ENCODE assay signal across 8 cellular contexts in genomic region chr1:51237714-51238403, GRCh38. TPM values are rescaled to one million over a fixed set of nuclear protein-coding genes. Genes with fewer than 3 reads are reported as not detected.
DNase-seq lines count a peak whose midpoint lies in the region; ATAC-seq and TF ChIP-seq lines count a peak whose summit lies in the region.

No MANE protein-coding gene starts in this region.

- POLR2A ChIA-PET in PC-9 (lab: Charles Lee; ENCODE audit: unreplicated experiment): interaction anchor here (0.5 kb wide), 1 partner anchor 644 kb away, joined by 11 read pairs; no protein-coding TSS in a partner anchor

- intact Hi-C loops in PC-9 (cut with micrococcal nuclease; ENCODE audit: unreplicated experiment): loop anchor here (2.0 kb wide), 2 partner anchors 59 to 641 kb away; partner anchors contain the start of gene NRDC

- H3K9me3 ChIP-seq in PC-9 (ENCODE audit: insufficient read depth, low read depth): no peaks in the 10 kb centered on the region

- TF ChIP-seq CTCF in GM23338 (conservative IDR thresholded peaks at IDR 0.05; ENCODE audit: low read depth in 2 of 2) (no peak), PC-9 (conservative IDR thresholded peaks at IDR 0.05) (no peak), foreskin keratinocyte (conservative IDR thresholded peaks at IDR 0.05) (no peak)

- H3K4me1 ChIP-seq in GM23338 (ENCODE audit: insufficient read depth) (peaks cover 35% of the 10 kb centered on the region), PC-9 (replicated peaks; ENCODE audit: insufficient read depth) (peaks cover 50% of the 10 kb centered on the region), foreskin keratinocyte (no peaks in the 10 kb centered on the region)

- H3F3A ChIP-seq in GM23338 (replicated peaks; ENCODE audit: low read depth) (no peaks in the 10 kb centered on the region), PC-9 (ENCODE audit: insufficient read depth, low read depth) (peaks cover 24% of the 10 kb centered on the region)

- DNase-seq in GM23338 (ENCODE audit: low spot score) (peak; percentile 12), PC-9 (peak in 1 of 2 experiments; percentile 58), foreskin keratinocyte (peak in 1 of 2 donors; percentile 40), NCI-H187 treated with DMSO at 0.1 percent for 48 hours (lab: John Stamatoyannopoulos, UW) (no peak)

- no peaks in the 10 kb centered on the region for H3K36me3 Mint-ChIP-seq in GM23338 (ENCODE audit: low read depth)

- H3K9me3 Mint-ChIP-seq in GM23338: no peaks in the 10 kb centered on the region

- H3K27ac ChIP-seq in GM23338 (ENCODE audit: low read depth) (no peak overlapping the region), PC-9 (peak overlapping the region; percentile 73), foreskin keratinocyte (peak overlapping the region; percentile 85), skin epidermis (peak overlapping the region in 17 of 21 experiments; percentile 1 to 99 (median 96))

- H4K20me1 ChIP-seq in GM23338 (replicated peaks; ENCODE audit: insufficient read depth) (peaks cover 27% of the 10 kb centered on the region), PC-9 (ENCODE audit: insufficient read depth) (peaks cover 33% of the 10 kb centered on the region)

- H2AFZ ChIP-seq in GM23338: no peak overlapping the region
- H2AFZ ChIP-seq in PC-9: no peak overlapping the region

- H3K9me2 ChIP-seq in GM23338 (ENCODE audit: insufficient read depth): no peaks in the 10 kb centered on the region
- H3K9me2 ChIP-seq in PC-9 (ENCODE audit: insufficient read depth): no peaks in the 10 kb centered on the region

- H3K27me3 ChIP-seq in GM23338 (ENCODE audit: insufficient read depth) (peaks cover 15% of the 10 kb centered on the region; the same call in 1 of the 2 replicates), PC-9 (ENCODE audit: insufficient read depth, low read depth) (no peaks in the 10 kb centered on the region), foreskin keratinocyte (no peaks in the 10 kb centered on the region)

- no peak overlapping the region for H3K4me3 Mint-ChIP-seq in GM23338

- H3K27me3 Mint-ChIP-seq in GM23338 (ENCODE audit: insufficient read depth, low read depth, poor library complexity): peaks cover 8% of the 10 kb centered on the region

- CTCF ChIA-PET in PC-9 (lab: Charles Lee): interaction anchor here (0.6 to 1.0 kb wide), 2 partner anchors 266 to 384 kb away, joined by 3 read pairs; no protein-coding TSS in a partner anchor

- peak overlapping the region; percentile 96 for H3K4me3 ChIP-seq in GM23338
- H3K4me3 ChIP-seq in PC-9: peak overlapping the region; percentile 99
- H3K4me3 ChIP-seq in skin epidermis: peak overlapping the region; percentile 79 to 100 (median 98)

- H3K4me2 ChIP-seq in GM23338 (peak overlapping the region; percentile 99), PC-9 (peak overlapping the region; percentile 98)

- H3K79me2 ChIP-seq in GM23338 (replicated peaks; ENCODE audit: insufficient read depth): peaks cover 64% of the 10 kb centered on the region
- peaks cover 65% of the 10 kb centered on the region for H3K79me2 ChIP-seq in PC-9 (ENCODE audit: low read depth)

- BruUV-seq in PC-9 (replicated peaks; lab: Mats Ljungman, UMichigan): no TSS peak

- peaks cover 28% of the 10 kb centered on the region for H3K4me1 Mint-ChIP-seq in GM23338

- no peaks in the 10 kb centered on the region for H3K36me3 ChIP-seq in GM23338 (ENCODE audit: insufficient read depth)
- no peaks in the 10 kb centered on the region for H3K36me3 ChIP-seq in PC-9 (ENCODE audit: low read depth)

- no peak overlapping the region for H3K27ac Mint-ChIP-seq in GM23338

- ATAC-seq in GM23338 (no peak), foreskin keratinocyte (peak; percentile 16), HG03159 (IDR thresholded peaks at IDR 0.05; ENCODE audit: unreplicated experiment) (no peak), HG02763 (IDR thresholded peaks at IDR 0.05; ENCODE audit: unreplicated experiment) (no peak), GM18517 (IDR thresholded peaks at IDR 0.05; ENCODE audit: unreplicated experiment) (no peak)

TF ChIP-seq in GM23338, 12 proteins besides CTCF, POLR2A, EP300 and RAD21:
- TF ChIP-seq EZH2phosphoT487 (IDR thresholded peaks at IDR 0.05; ENCODE audit: unreplicated experiment) (no peak), EZH2 (IDR thresholded peaks at IDR 0.05; ENCODE audit: low read depth, unreplicated experiment) (no peak), NANOG (IDR thresholded peaks at IDR 0.05; ENCODE audit: borderline replicate concordance) (no peak)

RNA-seq across cellular contexts. Expression of gene RNF11, which starts 1.8 kb away (rescaled TPM):
- total RNA-seq in GM23338 (2014; rRNA removed; shearing (Covaris generic)): 43.0 and 48.6 TPM in 2 replicates
- polyA plus RNA-seq in GM23338 (2016; fragmentation: Nextera tagmentation; extraction: Ambion mirVana) (22.3 and 23.7 TPM in 2 replicates), foreskin keratinocyte (25.3 and 31.1 TPM in 2 replicates)
- total RNA-seq in PC-9 (2021) (63.0 and 73.2 TPM in 2 replicates), foreskin keratinocyte (73.7 and 78.4 TPM in 2 replicates)
